Comparison of ENCODE assay signal across 17 cellular contexts in genomic region chr2:203998195-203998804, GRCh38.
DNase-seq lines count a peak whose midpoint lies in the region; ATAC-seq and TF ChIP-seq lines count a peak whose summit lies in the region.
"Had no signal": no experiment of that assay in that cellular context is flagged by ENCODE, and none has a peak within 500 bp of the region (broad histone marks: within the 10 kb centered on the region; RNA-seq: fewer than 3 reads in every experiment).

No MANE protein-coding gene starts in this region.

- no peaks in the 10 kb centered on the region for H3K36me3 ChIP-seq in adipocyte (ENCODE audit: control insufficient read depth, insufficient read depth, low read length, severe bottlenecking)
- H3K36me3 ChIP-seq in psoas muscle (ENCODE audit: insufficient read depth in 1 of 2, low read depth in 1 of 2): no peaks in the 10 kb centered on the region
- H3K36me3 ChIP-seq: cardiac muscle cell had no signal

- H3K4me3 ChIP-seq in AG04449 (ENCODE audit: low read depth, low read length) (no peak overlapping the region), adipocyte (ENCODE audit: low read length) (no peak overlapping the region), psoas muscle (no peak overlapping the region)
- H3K4me3 ChIP-seq: cardiac muscle cell had no signal

- H3K9me3 ChIP-seq in adipocyte (ENCODE audit: control insufficient read depth, low read length) (no peaks in the 10 kb centered on the region), psoas muscle (no peaks in the 10 kb centered on the region)

- TF ChIP-seq CTCF in AG04449 (IDR thresholded peaks at IDR 0.05; ENCODE audit: insufficient read depth, low read length, missing control alignments) (no peak), psoas muscle (IDR thresholded peaks at IDR 0.05) (no peak)

- WGBS in psoas muscle, 3 donors: 72 to 78% (median 74%) methylated on average over 3 of the region's 3 CpGs

- no peak overlapping the region for H3K27ac ChIP-seq in psoas muscle
- H3K27ac ChIP-seq: C4-2B, cardiac muscle cell had no signal

- H3K9ac ChIP-seq in adipocyte (ENCODE audit: low read length): no peak overlapping the region

- peaks cover 31% of the 10 kb centered on the region for H3K27me3 ChIP-seq in adipocyte (replicated peaks; ENCODE audit: control insufficient read depth, insufficient read depth, low read length)
- no peaks in the 10 kb centered on the region for H3K27me3 ChIP-seq in psoas muscle (ENCODE audit: insufficient read depth in 3 of 3, low read length in 2 of 3)
- H3K27me3 ChIP-seq: cardiac muscle cell had no signal

- ATAC-seq in psoas muscle (no peak), GM18867 (IDR thresholded peaks at IDR 0.05; ENCODE audit: unreplicated experiment) (no peak)
- ATAC-seq: Panc1; stimulated activated memory B cell treated with anti-CD40 and anti-IgM and Interleukin-4, amounts not matched to agents 10 μg/mL and 1 μg/mL and 100 μg/mL, for 72 hours had no signal

- POLR2A ChIA-PET in AG04449 (lab: Yijun Ruan, JAX): no interaction called here

- DNase-seq in AG04449 (ENCODE audit: low read depth, low spot score) (peak; percentile 16), EH (ENCODE audit: low read depth) (peak; percentile 32), adipocyte (ENCODE audit: low read depth) (peak; percentile 55), kidney glomerular epithelial cell (lab: John Stamatoyannopoulos, UW) (peak; percentile 48), mucosa of gallbladder (ENCODE audit: low spot score) (no peak), mesenteric fat pad (ENCODE audit: low spot score) (no peak), psoas muscle (no peak)
- DNase-seq: erythroblast; midbrain; MV-4-11; NCI-H226; stimulated activated CD4-positive, alpha-beta T cell treated with anti-CD3 and anti-CD28 coated beads, Interleukin-2, amount 100 ng/mL, for 24 hours had no signal

- intact Hi-C loops in psoas muscle (cut with DNase I): no loop called here

- H3K4me1 ChIP-seq in adipocyte (ENCODE audit: control insufficient read depth, insufficient read depth, low read length): peaks cover 17% of the 10 kb centered on the region
- no peaks in the 10 kb centered on the region for H3K4me1 ChIP-seq in psoas muscle

- CTCF ChIA-PET in AG04449 (lab: Yijun Ruan, JAX): no interaction called here

Comparison
In these comparisons a context has a peak if more than half of its experiments do, and no peak if none do; other contexts are left out.
1. DNase-seq: peak in AG04449 (single experiment), EH (single experiment), adipocyte (single experiment) and kidney glomerular epithelial cell (single experiment); none in mucosa of gallbladder (single experiment), mesenteric fat pad (single experiment) and psoas muscle (0 of 2).